Comparison of ENCODE assay signal across 19 cellular contexts in the genomic region with DNA sequence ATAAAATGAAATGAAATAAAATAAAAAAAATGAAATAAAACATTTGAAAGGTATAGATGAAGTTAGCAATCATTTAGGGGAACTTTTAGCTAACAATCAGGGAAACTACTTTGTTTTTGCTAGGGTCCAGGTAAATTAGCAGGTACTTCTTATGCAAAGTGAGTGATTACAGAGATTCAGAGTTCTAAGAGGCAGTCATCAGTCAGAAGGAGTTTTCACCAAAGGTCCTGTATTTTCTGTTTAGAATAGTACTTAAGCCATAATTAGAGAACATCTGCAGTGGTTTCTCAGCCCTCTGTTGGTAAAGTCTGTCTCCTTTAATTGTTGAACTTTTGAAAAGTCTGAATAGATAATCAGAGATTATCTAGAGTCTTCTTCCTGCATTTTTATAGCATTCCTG. TPM values are rescaled to one million over a fixed set of nuclear protein-coding genes. Genes with fewer than 3 reads are reported as not detected.
DNase-seq lines count a peak whose midpoint lies in the region; ATAC-seq, FAIRE-seq and TF ChIP-seq lines count a peak whose summit lies in the region.
"Had no signal": no experiment of that assay in that cellular context is flagged by ENCODE, and none has a peak within 500 bp of the region (broad histone marks: within the 10 kb centered on the region; RNA-seq: fewer than 3 reads in every experiment).

No MANE protein-coding gene starts in this region.

- TF ChIP-seq POLR2A in sigmoid colon (IDR thresholded peaks at IDR 0.05) = no peak
- no peak for TF ChIP-seq POLR2A in prostate gland (IDR thresholded peaks at IDR 0.05)

- intact Hi-C loops in dendritic cell treated with granulocyte-macrophage colony-stimulating factor and Interleukin-4, amounts not matched to agents 40 ng/mL and 50 ng/mL, for 4 days (cut with micrococcal nuclease) = no loop called here
- intact Hi-C loops in sigmoid colon (cut with DNase I) = no loop called here
- intact Hi-C loops in prostate gland (cut with DNase I) = no loop called here

- no peak for TF ChIP-seq CTCF in D721Med (IDR thresholded peaks at IDR 0.05; ENCODE audit: insufficient read depth, missing control alignments)
- no peak for TF ChIP-seq CTCF in sigmoid colon (IDR thresholded peaks at IDR 0.05)
- TF ChIP-seq CTCF in prostate gland (IDR thresholded peaks at IDR 0.05) = no peak

- H3K4me3 ChIP-seq in Karpas-422 (ENCODE audit: low read length) (no peak overlapping the region), sigmoid colon (no peak overlapping the region), prostate gland (no peak overlapping the region)

- DNase-seq in D721Med (ENCODE audit: insufficient read length, low spot score) = no peak
- no peak for DNase-seq in Karpas-422
- no peak for DNase-seq in immature natural killer cell
- no peak for DNase-seq in sigmoid colon
- no peak for DNase-seq in prostate gland (ENCODE audit: low spot score)
- no peak for DNase-seq in NCI-H2029 treated with DMSO at 0.1 percent for 48 hours (lab: John Stamatoyannopoulos, UW)
- DNase-seq in stimulated activated naive B cell treated with anti-CD40 and anti-IgM and Interleukin-4, amounts not matched to agents 10 μg/mL and 1 μg/mL and 100 μg/mL, for 72 hours = no peak
- DNase-seq: ACHN; Caco-2; CD4-positive, alpha-beta T cell; DMS153; DMS79; GDM1; GOT3; H9 had no signal

- no peak for TF ChIP-seq EP300 in sigmoid colon (IDR thresholded peaks at IDR 0.05)

- no peak for ATAC-seq in stimulated activated naive B cell treated with anti-CD40 and anti-IgM and Interleukin-4, amounts not matched to agents 10 μg/mL and 1 μg/mL and 100 μg/mL, for 72 hours (replicated peaks)

- peaks cover 26% of the 10 kb centered on the region for H4K20me1 ChIP-seq in Karpas-422 (ENCODE audit: insufficient read depth, low read depth, low read length)

- H3K27me3 ChIP-seq in Karpas-422 (ENCODE audit: low read length) (no peaks in the 10 kb centered on the region), sigmoid colon (no peaks in the 10 kb centered on the region), prostate gland (replicated peaks; ENCODE audit: insufficient read depth) (no peaks in the 10 kb centered on the region)

- H3K4me3 Mint-ChIP-seq in dendritic cell treated with granulocyte-macrophage colony-stimulating factor and Interleukin-4, amounts not matched to agents 40 ng/mL and 50 ng/mL, for 4 days = no peak overlapping the region
- H3K4me3 Mint-ChIP-seq in immature natural killer cell = peak overlapping the region in 1 of 5 donors; percentile 80
- no peak overlapping the region for H3K4me3 Mint-ChIP-seq in stimulated activated naive B cell treated with anti-CD40 and anti-IgM and Interleukin-4, amounts not matched to agents 10 μg/mL and 1 μg/mL and 100 μg/mL, for 72 hours
- H3K4me3 Mint-ChIP-seq: CD4-positive, alpha-beta T cell had no signal

- peaks cover 49% of the 10 kb centered on the region for H3K4me1 ChIP-seq in Karpas-422 (ENCODE audit: low read length)
- peaks cover 0 to 10% (median 4%) of the 10 kb centered on the region in 4 donors for H3K4me1 ChIP-seq in sigmoid colon
- no peaks in the 10 kb centered on the region for H3K4me1 ChIP-seq in prostate gland (replicated peaks)
- H3K4me1 ChIP-seq: Caco-2 had no signal

- FAIRE-seq in D721Med (lab: Jason Lieb, UNC) = peak; percentile 21
- FAIRE-seq: GM12892, GM18507 had no signal

- H3K36me3 ChIP-seq in Karpas-422 (ENCODE audit: insufficient read depth, low read length) (no peaks in the 10 kb centered on the region), sigmoid colon (no peaks in the 10 kb centered on the region), prostate gland (no peaks in the 10 kb centered on the region)

- H3K4me2 ChIP-seq in Karpas-422 (ENCODE audit: low read depth, low read length, poor library complexity, severe bottlenecking) = no peak overlapping the region

- no peaks in the 10 kb centered on the region for H3K27me3 Mint-ChIP-seq in dendritic cell treated with granulocyte-macrophage colony-stimulating factor and Interleukin-4, amounts not matched to agents 40 ng/mL and 50 ng/mL, for 4 days
- H3K27me3 Mint-ChIP-seq in immature natural killer cell (ENCODE audit: low read depth in 3 of 3) = no peaks in the 10 kb centered on the region
- H3K27me3 Mint-ChIP-seq in stimulated activated naive B cell treated with anti-CD40 and anti-IgM and Interleukin-4, amounts not matched to agents 10 μg/mL and 1 μg/mL and 100 μg/mL, for 72 hours = no peaks in the 10 kb centered on the region
- H3K27me3 Mint-ChIP-seq: CD4-positive, alpha-beta T cell had no signal

- H3K9me3 Mint-ChIP-seq in dendritic cell treated with granulocyte-macrophage colony-stimulating factor and Interleukin-4, amounts not matched to agents 40 ng/mL and 50 ng/mL, for 4 days = no peaks in the 10 kb centered on the region
- no peaks in the 10 kb centered on the region for H3K9me3 Mint-ChIP-seq in immature natural killer cell
- H3K9me3 Mint-ChIP-seq in stimulated activated naive B cell treated with anti-CD40 and anti-IgM and Interleukin-4, amounts not matched to agents 10 μg/mL and 1 μg/mL and 100 μg/mL, for 72 hours = peaks cover 2 to 3% of the 10 kb centered on the region in 2 donors
- H3K9me3 Mint-ChIP-seq: CD4-positive, alpha-beta T cell; H9 had no signal

- no peaks in the 10 kb centered on the region for H3K9me2 ChIP-seq in Karpas-422 (replicated peaks; ENCODE audit: insufficient read depth, low read length)

- peaks cover 99% of the 10 kb centered on the region for H3K79me2 ChIP-seq in Karpas-422 (ENCODE audit: low read length)

- 0 out of 2 replicates have a peak overlapping the region, but pooled peaks have one; percentile 27 for H3K27ac ChIP-seq in Karpas-422 (ENCODE audit: low read length)
- H3K27ac ChIP-seq in sigmoid colon = no peak overlapping the region
- H3K27ac ChIP-seq in prostate gland = no peak overlapping the region
- H3K27ac ChIP-seq: C4-2B had no signal

- peaks cover 6% of the 10 kb centered on the region for H3K36me3 Mint-ChIP-seq in dendritic cell treated with granulocyte-macrophage colony-stimulating factor and Interleukin-4, amounts not matched to agents 40 ng/mL and 50 ng/mL, for 4 days (ENCODE audit: low read depth)
- no peaks in the 10 kb centered on the region for H3K36me3 Mint-ChIP-seq in immature natural killer cell
- peaks cover 3% of the 10 kb centered on the region in 2 donors for H3K36me3 Mint-ChIP-seq in stimulated activated naive B cell treated with anti-CD40 and anti-IgM and Interleukin-4, amounts not matched to agents 10 μg/mL and 1 μg/mL and 100 μg/mL, for 72 hours

- no peaks in the 10 kb centered on the region for H3K9me3 ChIP-seq in Karpas-422 (ENCODE audit: low read length)
- H3K9me3 ChIP-seq in sigmoid colon = no peaks in the 10 kb centered on the region
- no peaks in the 10 kb centered on the region for H3K9me3 ChIP-seq in prostate gland
- H3K9me3 ChIP-seq: Caco-2 had no signal

- peaks cover 52% of the 10 kb centered on the region for H3K4me1 Mint-ChIP-seq in dendritic cell treated with granulocyte-macrophage colony-stimulating factor and Interleukin-4, amounts not matched to agents 40 ng/mL and 50 ng/mL, for 4 days (ENCODE audit: low read depth)
- peaks cover 71 to 95% of the 10 kb centered on the region in 2 donors for H3K4me1 Mint-ChIP-seq in immature natural killer cell
- peaks cover 24 to 67% of the 10 kb centered on the region in 2 donors for H3K4me1 Mint-ChIP-seq in stimulated activated naive B cell treated with anti-CD40 and anti-IgM and Interleukin-4, amounts not matched to agents 10 μg/mL and 1 μg/mL and 100 μg/mL, for 72 hours

- no peak overlapping the region for H2AFZ ChIP-seq in Karpas-422 (ENCODE audit: low read length)

- no peak overlapping the region for H3K9ac ChIP-seq in Karpas-422 (ENCODE audit: low read length)

- H3K27ac Mint-ChIP-seq in dendritic cell treated with granulocyte-macrophage colony-stimulating factor and Interleukin-4, amounts not matched to agents 40 ng/mL and 50 ng/mL, for 4 days = peak overlapping the region; percentile 41
- H3K27ac Mint-ChIP-seq in immature natural killer cell = peak overlapping the region; percentile 38 to 95 (median 88)
- no peak overlapping the region for H3K27ac Mint-ChIP-seq in stimulated activated naive B cell treated with anti-CD40 and anti-IgM and Interleukin-4, amounts not matched to agents 10 μg/mL and 1 μg/mL and 100 μg/mL, for 72 hours
- H3K27ac Mint-ChIP-seq: CD4-positive, alpha-beta T cell had no signal

RNA-seq across cellular contexts. Expression of a gene that starts 50.6 kb away (rescaled TPM):
- total RNA-seq in Karpas-422 (2014; rRNA removed; shearing (Covaris generic); ENCODE audit: low replicate concordance) = 96.4 and 203 TPM in 2 replicates
- polyA plus RNA-seq in immature natural killer cell = 10 to 100 TPM; 19.1 to 38.1 (median 24.6) TPM
- 10 to 100 TPM; 10.7 to 15.3 (median 14.7) TPM for total RNA-seq in sigmoid colon
- polyA plus RNA-seq in sigmoid colon = 10 to 100 TPM in 1 of 3 donors, 1 to 10 TPM in 2; 3.0 to 16.8 (median 5.5) TPM
- 10 to 100 TPM; 34.4 to 44.2 TPM for total RNA-seq in prostate gland
